In the genomic region with DNA sequence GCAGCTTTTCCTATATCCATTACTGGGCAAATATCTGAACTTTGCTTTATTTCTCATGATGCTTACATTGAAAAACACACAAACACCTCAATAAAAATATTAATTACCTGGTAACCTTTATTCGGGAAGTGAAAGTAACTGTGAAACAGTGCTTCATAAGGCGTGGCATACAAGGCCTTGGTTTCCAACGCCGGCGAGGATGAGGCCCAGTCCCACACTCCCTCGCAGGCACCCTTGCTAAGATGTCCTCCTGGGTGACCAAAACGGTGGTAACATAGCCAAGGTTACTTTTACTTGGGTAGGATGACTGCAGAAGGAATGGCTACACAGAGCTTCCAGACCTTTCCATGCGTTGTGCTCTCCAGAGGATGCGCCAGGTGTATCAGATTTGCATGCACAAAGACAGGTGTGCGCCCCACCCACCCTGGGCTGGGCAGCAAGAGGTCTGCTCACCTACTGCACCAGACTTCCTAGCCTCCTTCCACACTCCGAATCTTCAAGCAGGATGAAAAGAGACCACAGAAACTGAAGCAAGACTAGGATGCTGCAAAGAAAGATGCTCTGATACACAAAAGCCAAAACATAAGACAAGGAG, we compare ENCODE assay signal across 1 cellular context.
TF ChIP-seq lines count a peak whose summit lies in the region.

No MANE protein-coding gene starts in this region.

TF ChIP-seq in H1, 55 proteins besides CTCF, POLR2A, EP300 and RAD21:
- TF ChIP-seq EZH2 (IDR thresholded peaks at IDR 0.05; ENCODE audit: low read depth, low read length, severe bottlenecking) (no peak), BRCA1 (IDR thresholded peaks at IDR 0.05; ENCODE audit: low read depth, low read length) (no peak), KDM1A (IDR thresholded peaks at IDR 0.05; ENCODE audit: borderline replicate concordance, low read length) (no peak), SP1 (IDR thresholded peaks at IDR 0.05; ENCODE audit: low read depth, low read length) (no peak), SP4 (IDR thresholded peaks at IDR 0.05; ENCODE audit: low read length) (no peak), EGR1 (IDR thresholded peaks at IDR 0.05; ENCODE audit: borderline replicate concordance, low read depth, low read length) (no peak), NRF1 (IDR thresholded peaks at IDR 0.05; ENCODE audit: low read depth, low read length) (no peak), SIX5 (IDR thresholded peaks at IDR 0.05; ENCODE audit: low read depth, low read length) (no peak), GABPA (IDR thresholded peaks at IDR 0.05; ENCODE audit: borderline replicate concordance, insufficient read depth, low read length) (no peak), KDM4A (IDR thresholded peaks at IDR 0.05; ENCODE audit: low read depth, low read length, severe bottlenecking) (no peak), NANOG (IDR thresholded peaks at IDR 0.05; ENCODE audit: insufficient read depth, low read depth, low read length, poor library complexity, severe bottlenecking) (no peak), SIRT6 (IDR thresholded peaks at IDR 0.05; ENCODE audit: low read length) (no peak), RFX5 (IDR thresholded peaks at IDR 0.05; ENCODE audit: borderline replicate concordance, low read depth, low read length) (no peak)
- TF ChIP-seq, protein P1, sequence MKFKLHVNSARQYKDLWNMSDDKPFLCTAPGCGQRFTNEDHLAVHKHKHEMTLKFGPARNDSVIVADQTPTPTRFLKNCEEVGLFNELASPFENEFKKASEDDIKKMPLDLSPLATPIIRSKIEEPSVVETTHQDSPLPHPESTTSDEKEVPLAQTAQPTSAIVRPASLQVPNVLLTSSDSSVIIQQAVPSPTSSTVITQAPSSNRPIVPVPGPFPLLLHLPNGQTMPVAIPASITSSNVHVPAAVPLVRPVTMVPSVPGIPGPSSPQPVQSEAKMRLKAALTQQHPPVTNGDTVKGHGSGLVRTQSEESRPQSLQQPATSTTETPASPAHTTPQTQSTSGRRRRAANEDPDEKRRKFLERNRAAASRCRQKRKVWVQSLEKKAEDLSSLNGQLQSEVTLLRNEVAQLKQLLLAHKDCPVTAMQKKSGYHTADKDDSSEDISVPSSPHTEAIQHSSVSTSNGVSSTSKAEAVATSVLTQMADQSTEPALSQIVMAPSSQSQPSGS (IDR thresholded peaks at IDR 0.05; ENCODE audit: low read length), result no peak
